25 cellular contexts compared by ENCODE assay signal in the genomic region with DNA sequence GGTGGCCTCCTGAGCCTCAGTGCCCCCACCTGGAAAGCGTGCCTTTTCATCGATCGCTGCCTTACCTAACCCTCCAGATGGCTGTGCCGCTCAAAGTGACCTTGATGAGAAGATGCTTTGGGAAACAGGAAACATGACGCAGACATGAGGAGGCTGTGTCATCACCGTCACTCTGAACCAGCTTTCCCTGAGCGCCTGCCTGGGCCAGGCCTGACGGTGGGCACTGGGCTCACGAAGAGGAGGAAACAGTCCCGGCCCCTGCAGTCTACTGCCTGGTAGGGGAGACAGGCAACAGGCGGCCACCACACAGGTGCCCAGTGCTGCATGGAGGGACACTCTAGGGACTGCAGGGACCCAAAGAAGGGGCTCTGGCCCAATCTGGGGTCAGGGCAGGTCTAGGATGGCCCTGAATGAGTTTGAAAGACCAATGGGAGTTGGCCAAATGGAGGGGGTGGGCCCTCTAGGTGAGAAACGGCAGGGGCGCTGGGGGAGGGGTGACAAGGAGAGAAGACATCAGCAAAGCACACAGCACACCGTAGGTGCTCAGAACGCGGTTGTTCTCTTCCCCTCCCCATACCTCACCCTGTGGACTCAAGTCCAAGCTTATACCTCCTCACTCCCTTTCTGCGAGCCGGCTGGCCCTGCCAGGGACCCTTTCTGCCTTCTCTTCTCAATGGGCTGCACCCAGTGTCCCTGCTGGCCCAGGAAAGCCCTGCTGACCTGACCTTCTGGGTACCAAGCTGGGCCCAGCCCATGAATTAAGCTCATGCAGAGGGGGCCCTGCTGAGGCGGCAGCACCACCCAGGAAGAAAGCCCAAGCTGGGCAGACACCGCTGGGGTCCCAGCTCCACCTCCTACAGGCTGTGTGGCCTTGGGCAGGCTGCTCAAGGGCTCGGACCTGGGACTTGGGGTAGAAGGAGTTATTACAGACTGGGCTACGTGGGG. TPM values are rescaled to one million over a fixed set of nuclear protein-coding genes. Genes with fewer than 3 reads are reported as not detected.
DNase-seq lines count a peak whose midpoint lies in the region; FAIRE-seq and TF ChIP-seq lines count a peak whose summit lies in the region.
"Had no signal": no experiment of that assay in that cellular context is flagged by ENCODE, and none has a peak within 500 bp of the region (broad histone marks: within the 10 kb centered on the region; RNA-seq: fewer than 3 reads in every experiment).

No MANE protein-coding gene starts in this region.

- no peak overlapping the region for H3K4me2 ChIP-seq in GM23248 (ENCODE audit: unreplicated experiment)
- no peak overlapping the region for H3K4me2 ChIP-seq in Loucy (ENCODE audit: low read depth, low read length, poor library complexity, severe bottlenecking)
- H3K4me2 ChIP-seq in neural progenitor cell, result no peak overlapping the region

- H3F3A ChIP-seq in GM23248 (ENCODE audit: insufficient read depth) (no peaks in the 10 kb centered on the region), Loucy (ENCODE audit: low read depth) (peaks cover 5% of the 10 kb centered on the region; the same call in 1 of the 2 replicates), neural progenitor cell (ENCODE audit: low read depth) (no peaks in the 10 kb centered on the region)

- H3K27me3 ChIP-seq in GM23248 (replicated peaks; ENCODE audit: insufficient read depth) (no peaks in the 10 kb centered on the region), Loucy (ENCODE audit: insufficient read depth, low read length, poor library complexity, severe bottlenecking) (no peaks in the 10 kb centered on the region), neural progenitor cell (no peaks in the 10 kb centered on the region)
- H3K27me3 ChIP-seq: body of pancreas, ovary had no signal

- peaks cover 4% of the 10 kb centered on the region for H3K9me3 Mint-ChIP-seq in neural progenitor cell
- H3K9me3 Mint-ChIP-seq: activated T-helper 2 cell treated with anti-CD3 and anti-CD28 coated beads, Interferon-gamma antibody, Interleukin-2, Interleukin-4, amounts not matched to agents 10 μg/mL and 5 μg/mL and 100 μg/mL, durations not matched to agents 14 hours and 24 hours and 36 hours; CD4-positive, alpha-beta memory T cell; naive thymus-derived CD4-positive, alpha-beta T cell; stimulated activated naive CD8-positive, alpha-beta T cell treated with anti-CD3 and anti-CD28 coated beads, Interleukin-15, amount 100 ng/mL, for 72 hours; T-helper 1 cell treated with Interleukin-12 subunit alpha and Interleukin-12 subunit beta and Interleukin-4 antibody, amounts not matched to agents 30 μg/mL and 1 μg/mL, for 36 hours had no signal

- H3K4me1 Mint-ChIP-seq in neural progenitor cell, result peaks cover 18% of the 10 kb centered on the region
- H3K4me1 Mint-ChIP-seq: CD4-positive, alpha-beta memory T cell; naive thymus-derived CD4-positive, alpha-beta T cell; stimulated activated naive CD8-positive, alpha-beta T cell treated with anti-CD3 and anti-CD28 coated beads, Interleukin-15, amount 100 ng/mL, for 72 hours had no signal

- H3K9me3 ChIP-seq in GM23248 (ENCODE audit: low read depth) (no peaks in the 10 kb centered on the region), Loucy (ENCODE audit: insufficient read depth, low read depth, low read length) (no peaks in the 10 kb centered on the region), neural progenitor cell (ENCODE audit: low read depth) (no peaks in the 10 kb centered on the region)
- H3K9me3 ChIP-seq: body of pancreas, ovary, tibial artery had no signal

- DNase-seq in GM23248, result peak; percentile 74
- DNase-seq in dermis blood vessel endothelial cell, result peak; percentile 51
- no peak for DNase-seq in neural progenitor cell (ENCODE audit: low spot score)
- DNase-seq in HTR-8/SVneo (ENCODE audit: insufficient read length, low spot score), result no peak
- DNase-seq in hypothalamus (lab: John Stamatoyannopoulos, UW), result no peak
- DNase-seq in NCI-H1092 treated with DMSO at 0.1 percent for 48 hours (lab: John Stamatoyannopoulos, UW), result no peak
- DNase-seq: activated CD4-positive, alpha-beta T cell treated with anti-CD3 and anti-CD28 coated beads, Interleukin-2, amount 50 U/mL, for 1 hour; body of pancreas; CD4-positive, alpha-beta memory T cell; DMS79; glutamatergic neuron; KG1; left cardiac atrium; naive thymus-derived CD4-positive, alpha-beta T cell; NCI-H1105 treated with DMSO at 0.1 percent for 48 hours; NCI-H2029 treated with DMSO at 0.1 percent for 48 hours; ovary; stimulated activated CD4-positive, alpha-beta T cell treated with anti-CD3 and anti-CD28 coated beads, Interleukin-4, amount 100 ng/mL, for 4 hours; stimulated activated naive CD8-positive, alpha-beta T cell treated with anti-CD3 and anti-CD28 coated beads, Interleukin-15, amount 100 ng/mL, for 72 hours; tibial artery had no signal

- peaks cover 4% of the 10 kb centered on the region for H3K27me3 Mint-ChIP-seq in neural progenitor cell (ENCODE audit: insufficient read depth, low read depth)

- no peaks in the 10 kb centered on the region for H3K36me3 Mint-ChIP-seq in neural progenitor cell
- H3K36me3 Mint-ChIP-seq: activated naive CD8-positive, alpha-beta T cell; CD4-positive, alpha-beta memory T cell; naive thymus-derived CD4-positive, alpha-beta T cell had no signal

- no peak overlapping the region for H3K9ac ChIP-seq in GM23248
- peak overlapping the region; percentile 40 for H3K9ac ChIP-seq in Loucy (ENCODE audit: low read depth, low read length, poor library complexity, severe bottlenecking)
- no peak overlapping the region for H3K9ac ChIP-seq in neural progenitor cell

- H2AFZ ChIP-seq in GM23248 (no peak overlapping the region), Loucy (ENCODE audit: low read length) (no peak overlapping the region), neural progenitor cell (replicated peaks) (no peak overlapping the region)

- peak overlapping the region; percentile 81 for H3K27ac Mint-ChIP-seq in neural progenitor cell
- H3K27ac Mint-ChIP-seq: activated naive CD8-positive, alpha-beta T cell; activated T-helper 2 cell treated with anti-CD3 and anti-CD28 coated beads, Interferon-gamma antibody, Interleukin-2, Interleukin-4, amounts not matched to agents 10 μg/mL and 5 μg/mL and 100 μg/mL, durations not matched to agents 14 hours and 24 hours and 36 hours; CD4-positive, alpha-beta memory T cell; naive thymus-derived CD4-positive, alpha-beta T cell; T-helper 1 cell treated with Interleukin-12 subunit alpha and Interleukin-12 subunit beta and Interleukin-4 antibody, amounts not matched to agents 30 μg/mL and 1 μg/mL, for 36 hours had no signal

- no peak overlapping the region for H3K4me3 Mint-ChIP-seq in neural progenitor cell
- H3K4me3 Mint-ChIP-seq: activated naive CD8-positive, alpha-beta T cell; CD4-positive, alpha-beta memory T cell; naive thymus-derived CD4-positive, alpha-beta T cell; stimulated activated naive CD8-positive, alpha-beta T cell treated with anti-CD3 and anti-CD28 coated beads, Interleukin-15, amount 100 ng/mL, for 72 hours; T-helper 1 cell treated with Interleukin-12 subunit alpha and Interleukin-12 subunit beta and Interleukin-4 antibody, amounts not matched to agents 30 μg/mL and 1 μg/mL, for 36 hours had no signal

- H3K27ac ChIP-seq in GM23248, result no peak overlapping the region
- H3K27ac ChIP-seq in neural progenitor cell, result no peak overlapping the region
- H3K27ac ChIP-seq: body of pancreas, ovary, tibial artery had no signal

- H3K4me1 ChIP-seq in GM23248 (ENCODE audit: insufficient read depth), result 0 out of 2 replicates have a peak, but pooled peaks cover 3% of the 10 kb centered on the region
- H3K4me1 ChIP-seq in Loucy (ENCODE audit: insufficient read depth, low read length, poor library complexity, severe bottlenecking), result peaks cover 68% of the 10 kb centered on the region
- H3K4me1 ChIP-seq in neural progenitor cell, result peaks cover 3% of the 10 kb centered on the region
- H3K4me1 ChIP-seq: body of pancreas, tibial artery had no signal

- in situ Hi-C loops in GM23248 (cut with MboI), result no loop called here

- no peaks in the 10 kb centered on the region for H3K36me3 ChIP-seq in GM23248 (ENCODE audit: low read depth)
- H3K36me3 ChIP-seq in Loucy (ENCODE audit: insufficient read depth, low read length), result no peaks in the 10 kb centered on the region
- no peaks in the 10 kb centered on the region for H3K36me3 ChIP-seq in neural progenitor cell
- H3K36me3 ChIP-seq: ovary, tibial artery had no signal

- H4K20me1 ChIP-seq in GM23248 (ENCODE audit: insufficient read depth), result no peaks in the 10 kb centered on the region
- H4K20me1 ChIP-seq in Loucy (ENCODE audit: insufficient read depth, low read length, poor library complexity, severe bottlenecking), result no peaks in the 10 kb centered on the region
- no peaks in the 10 kb centered on the region for H4K20me1 ChIP-seq in neural progenitor cell (ENCODE audit: low read depth)

- FAIRE-seq in HTR-8/SVneo (lab: Jason Lieb, UNC), result no peak
- FAIRE-seq: RCC 7860 had no signal

- 71 to 73% methylated on average over 20 to 22 of the region's 22 CpGs for WGBS in GM23248 (ENCODE audit: low coverage in 1 of 2, low lambda C conversion rate in 2 of 2, missing lambda C conversion rate in 2 of 2), 2 experiments

- H3K79me2 ChIP-seq in GM23248 (ENCODE audit: insufficient read depth) (no peaks in the 10 kb centered on the region), Loucy (ENCODE audit: insufficient read depth, low read length) (no peaks in the 10 kb centered on the region), neural progenitor cell (ENCODE audit: low read depth) (no peaks in the 10 kb centered on the region)

- H3K9me2 ChIP-seq in GM23248 (ENCODE audit: insufficient read depth) (no peaks in the 10 kb centered on the region), Loucy (replicated peaks; ENCODE audit: low read depth, low read length) (no peaks in the 10 kb centered on the region)

- TF ChIP-seq CTCF in Loucy (conservative IDR thresholded peaks at IDR 0.05; ENCODE audit: low read length) (no peak), neural progenitor cell (IDR thresholded peaks at IDR 0.05) (no peak)

- H3K4me3 ChIP-seq in GM23248 (no peak overlapping the region), Loucy (ENCODE audit: low read length, poor library complexity, severe bottlenecking) (no peak overlapping the region), neural progenitor cell (no peak overlapping the region)
- H3K4me3 ChIP-seq: body of pancreas, ovary, tibial artery had no signal

RNA-seq across cellular contexts. Expression of a gene that starts 44.9 kb away (rescaled TPM):
- total RNA-seq in GM23248 (2014; rRNA removed; shearing (Covaris generic)), result 0.22 and 1.0 TPM in 2 replicates
- 0.25 and 0.61 TPM in 2 replicates for polyA plus RNA-seq in GM23248 (2016; fragmentation: Nextera tagmentation; extraction: Ambion mirVana)
- total RNA-seq in dermis blood vessel endothelial cell (not detected in 2 replicates), neural progenitor cell (ENCODE audit: low replicate concordance) (not detected in 2 replicates)
- total RNA-seq: activated T-helper 2 cell treated with anti-CD3 and anti-CD28 coated beads, Interferon-gamma antibody, Interleukin-2, Interleukin-4, amounts not matched to agents 10 μg/mL and 5 μg/mL and 100 μg/mL, durations not matched to agents 14 hours and 24 hours and 36 hours; CD4-positive, alpha-beta memory T cell; naive thymus-derived CD4-positive, alpha-beta T cell had no signal
- polyA plus RNA-seq: CD4-positive, alpha-beta memory T cell; naive thymus-derived CD4-positive, alpha-beta T cell had no signal

Comparison
In these comparisons a context has a peak if more than half of its experiments do, and no peak if none do; other contexts are left out.
1. DNase-seq: peak in GM23248 (single experiment) and dermis blood vessel endothelial cell (single experiment); none in neural progenitor cell (single experiment), HTR-8/SVneo (single experiment), hypothalamus (0 of 51) and NCI-H1092 treated with DMSO at 0.1 percent for 48 hours (single experiment).